Comparison of ENCODE assay signal across 1 cellular context in genomic region chr13:91398413-91399188, GRCh38.
TF ChIP-seq lines count a peak whose summit lies in the region.

Gene GPC5, plus strand, starts transcription at chr13:91398621.

TF ChIP-seq in SK-N-SH, 30 proteins besides CTCF, POLR2A, EP300 and RAD21 (continued from another document):
- TF ChIP-seq MXI1 (IDR thresholded peaks at IDR 0.05; ENCODE audit: low read depth, low read length) (0 out of 2 replicates have a peak, but pooled peaks have one; percentile 4), ZBTB33 (IDR thresholded peaks at IDR 0.05; ENCODE audit: borderline replicate concordance, low read depth) (no peak), POLR2AphosphoS5 (IDR thresholded peaks at IDR 0.05; ENCODE audit: low read depth, low read length) (no peak), SIN3A (IDR thresholded peaks at IDR 0.05; ENCODE audit: borderline replicate concordance, low read depth, low read length) (no peak)
